Comparison of ENCODE assay signal across 27 cellular contexts in genomic region chr4:41619161-41619560, GRCh38.
"Had no signal": no experiment of that assay in that cellular context is flagged by ENCODE, and none has a peak within 500 bp of the region (broad histone marks: within the 10 kb centered on the region; RNA-seq: fewer than 3 reads in every experiment).

No MANE protein-coding gene starts in this region.

- H3K79me2 ChIP-seq: parathyroid adenoma had no signal

- H3K36me3 ChIP-seq: suprapubic skin, WERI-Rb-1 had no signal

- H3K27ac Mint-ChIP-seq: activated CD4-positive, alpha-beta memory T cell treated with anti-CD3 and anti-CD28 coated beads for 36 hours; activated CD4-positive, alpha-beta T cell treated with anti-CD3 and anti-CD28 coated beads, Interleukin-2, amount 10 ng/mL, durations not matched to agents 24 days and 14 days; activated naive CD4-positive, alpha-beta T cell treated with anti-CD3 and anti-CD28 coated beads, Interleukin-2, amount 50 U/mL, for 24 hours; activated naive CD8-positive, alpha-beta T cell treated with anti-CD3 and anti-CD28 coated beads, Interleukin-2, amount 50 U/mL, for 24 hours; immature natural killer cell; memory B cell; naive thymus-derived CD8-positive, alpha-beta T cell had no signal

- H3K36me3 Mint-ChIP-seq: activated CD4-positive, alpha-beta memory T cell treated with anti-CD3 and anti-CD28 coated beads for 36 hours; activated naive CD4-positive, alpha-beta T cell treated with anti-CD3 and anti-CD28 coated beads, Interleukin-2, amount 50 U/mL, for 24 hours; memory B cell; naive thymus-derived CD8-positive, alpha-beta T cell had no signal

- H3K4me1 ChIP-seq: esophagus squamous epithelium, parathyroid adenoma, psoas muscle, spleen, suprapubic skin had no signal

- H3K4me3 ChIP-seq: esophagus squamous epithelium, psoas muscle, spleen, suprapubic skin, tibial artery had no signal

- H3K27me3 ChIP-seq: esophagus squamous epithelium, suprapubic skin, tibial artery had no signal

- DNase-seq: activated CD4-positive, alpha-beta memory T cell treated with anti-CD3 and anti-CD28 coated beads for 36 hours; activated CD4-positive, alpha-beta T cell treated with anti-CD3 and anti-CD28 coated beads, Interleukin-2, amount 10 ng/mL, durations not matched to agents 24 days and 14 days; activated CD4-positive, CD25-positive, alpha-beta regulatory T cell treated with anti-CD3 and anti-CD28 coated beads, Interleukin-2, amount 50 U/mL, for 72 hours; activated CD8-positive, alpha-beta memory T cell treated with anti-CD3 and anti-CD28 coated beads, Interleukin-2, amount 50 U/mL, for 4 hours; activated gamma-delta T cell treated with Interleukin-2 at 50 U/mL for 16 hours; activated naive CD8-positive, alpha-beta T cell treated with anti-CD3 and anti-CD28 coated beads, Interleukin-2, amount 50 U/mL, for 24 hours; activated T-cell treated with anti-CD3 and anti-CD28 coated beads, Interleukin-2, amount 50 U/mL, for 1 hour; amygdala; caudate nucleus; cortex of kidney; esophagus squamous epithelium; foreskin melanocyte; immature natural killer cell; naive thymus-derived CD8-positive, alpha-beta T cell; occipital lobe; psoas muscle; spleen; stimulated activated naive CD4-positive, alpha-beta T cell; T1000; tibial artery; WERI-Rb-1 had no signal

- H3K4me3 Mint-ChIP-seq: activated CD4-positive, alpha-beta memory T cell treated with anti-CD3 and anti-CD28 coated beads for 36 hours; activated CD4-positive, alpha-beta T cell treated with anti-CD3 and anti-CD28 coated beads, Interleukin-2, amount 10 ng/mL, durations not matched to agents 24 days and 14 days; activated naive CD4-positive, alpha-beta T cell treated with anti-CD3 and anti-CD28 coated beads, Interleukin-2, amount 50 U/mL, for 24 hours; activated naive CD8-positive, alpha-beta T cell treated with anti-CD3 and anti-CD28 coated beads, Interleukin-2, amount 50 U/mL, for 24 hours; immature natural killer cell; memory B cell; naive thymus-derived CD8-positive, alpha-beta T cell; neural crest cell had no signal

- H3K9me3 ChIP-seq: esophagus squamous epithelium, psoas muscle, spleen, suprapubic skin, tibial artery had no signal

- H3K27ac ChIP-seq: epithelial cell of prostate, esophagus squamous epithelium, parathyroid adenoma, psoas muscle, spleen, suprapubic skin, WERI-Rb-1 had no signal

- H2AFZ ChIP-seq: parathyroid adenoma had no signal

- H3K4me1 Mint-ChIP-seq: activated CD4-positive, alpha-beta T cell treated with anti-CD3 and anti-CD28 coated beads, Interleukin-2, amount 10 ng/mL, durations not matched to agents 24 days and 14 days; activated naive CD4-positive, alpha-beta T cell treated with anti-CD3 and anti-CD28 coated beads, Interleukin-2, amount 50 U/mL, for 24 hours; activated naive CD8-positive, alpha-beta T cell treated with anti-CD3 and anti-CD28 coated beads, Interleukin-2, amount 50 U/mL, for 24 hours; immature natural killer cell; memory B cell; naive thymus-derived CD8-positive, alpha-beta T cell had no signal

- ATAC-seq: activated naive CD8-positive, alpha-beta T cell treated with anti-CD3 and anti-CD28 coated beads, Interleukin-2, amount 50 U/mL, for 24 hours; naive thymus-derived CD8-positive, alpha-beta T cell; psoas muscle had no signal

- H3K27me3 Mint-ChIP-seq: activated CD4-positive, alpha-beta T cell treated with anti-CD3 and anti-CD28 coated beads, Interleukin-2, amount 10 ng/mL, durations not matched to agents 24 days and 14 days; activated naive CD8-positive, alpha-beta T cell treated with anti-CD3 and anti-CD28 coated beads, Interleukin-2, amount 50 U/mL, for 24 hours had no signal

- H3K9me3 Mint-ChIP-seq: activated CD4-positive, alpha-beta memory T cell treated with anti-CD3 and anti-CD28 coated beads for 36 hours; activated CD4-positive, alpha-beta T cell treated with anti-CD3 and anti-CD28 coated beads, Interleukin-2, amount 10 ng/mL, durations not matched to agents 24 days and 14 days; activated naive CD4-positive, alpha-beta T cell treated with anti-CD3 and anti-CD28 coated beads, Interleukin-2, amount 50 U/mL, for 24 hours; activated naive CD8-positive, alpha-beta T cell treated with anti-CD3 and anti-CD28 coated beads, Interleukin-2, amount 50 U/mL, for 24 hours; memory B cell; naive thymus-derived CD8-positive, alpha-beta T cell; neural crest cell had no signal
